In genomic region chr1:32291145-32291707, GRCh38 we compare ENCODE assay signal across 1 cellular context.
TF ChIP-seq lines count a peak whose summit lies in the region.

No MANE protein-coding gene starts in this region.

TF ChIP-seq in H1, 55 proteins besides CTCF, POLR2A, EP300 and RAD21:
- no peak for TF ChIP-seq JUND (IDR thresholded peaks at IDR 0.05; ENCODE audit: low read length)
- no peak for TF ChIP-seq JUN (IDR thresholded peaks at IDR 0.05; ENCODE audit: low read depth, low read length)
- no peak for TF ChIP-seq RXRA (IDR thresholded peaks at IDR 0.05; ENCODE audit: insufficient read depth, low read depth, low read length)
- no peak for TF ChIP-seq SIRT6 (IDR thresholded peaks at IDR 0.05; ENCODE audit: low read length)
- no peak for TF ChIP-seq TAF7 (optimal IDR thresholded peaks at IDR 0.05; ENCODE audit: borderline replicate concordance, low read depth, low read length)
- TF ChIP-seq HDAC6 (IDR thresholded peaks at IDR 0.05; ENCODE audit: low read depth, low read length) = no peak
- TF ChIP-seq BACH1 (IDR thresholded peaks at IDR 0.05; ENCODE audit: low read length) = no peak
- TF ChIP-seq CBX5 (IDR thresholded peaks at IDR 0.05; ENCODE audit: low read depth, low read length) = no peak
- no peak for TF ChIP-seq USF2 (IDR thresholded peaks at IDR 0.05; ENCODE audit: low read length)
- TF ChIP-seq GTF2F1 (IDR thresholded peaks at IDR 0.05; ENCODE audit: borderline replicate concordance, low read depth, low read length) = no peak
- no peak for TF ChIP-seq ASH2L (IDR thresholded peaks at IDR 0.05; ENCODE audit: low read length)
- TF ChIP-seq PHF8 (conservative IDR thresholded peaks at IDR 0.05; ENCODE audit: low read depth, low read length) = no peak
